Comparison of ENCODE assay signal across 1 cellular context in genomic region chr3:45606991-45607712, GRCh38.
TF ChIP-seq lines count a peak whose summit lies in the region.

No MANE protein-coding gene starts in this region.

TF ChIP-seq in IMR-90, 13 proteins besides CTCF, POLR2A, EP300 and RAD21 (continued from another document):
- no peak for TF ChIP-seq USF2 (IDR thresholded peaks at IDR 0.05; ENCODE audit: low read depth, low read length)
- TF ChIP-seq SMC3 (IDR thresholded peaks at IDR 0.05; ENCODE audit: low read depth, low read length), result no peak
- no peak for TF ChIP-seq CEBPB (IDR thresholded peaks at IDR 0.05; ENCODE audit: low read depth, low read length)
